28 cellular contexts compared by ENCODE assay signal in the genomic region with DNA sequence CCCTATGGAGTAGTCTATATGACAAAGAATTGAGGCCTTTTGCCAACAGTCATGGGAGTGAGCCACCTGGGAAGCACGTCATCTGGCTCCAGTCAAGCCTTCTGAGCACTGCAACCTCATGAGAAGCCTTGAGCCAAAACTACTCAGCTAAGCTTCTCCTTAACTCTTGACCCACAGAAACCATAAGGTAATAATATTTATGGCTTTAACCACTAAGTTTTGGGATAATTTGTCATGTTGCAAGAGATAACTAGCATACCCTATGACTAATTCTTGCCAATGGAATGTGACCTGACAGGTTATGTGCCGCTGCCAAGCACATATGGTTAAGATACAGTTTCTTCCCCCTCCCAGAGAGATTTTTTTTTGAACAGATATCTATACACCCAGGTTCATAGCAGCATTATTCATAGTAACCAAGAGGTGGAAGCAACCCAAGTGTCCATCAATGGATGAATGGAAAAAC. TPM values are rescaled to one million over a fixed set of nuclear protein-coding genes. Genes with fewer than 3 reads are reported as not detected.
DNase-seq lines count a peak whose midpoint lies in the region; ATAC-seq and TF ChIP-seq lines count a peak whose summit lies in the region.
"Had no signal": no experiment of that assay in that cellular context is flagged by ENCODE, and none has a peak within 500 bp of the region (broad histone marks: within the 10 kb centered on the region; RNA-seq: fewer than 3 reads in every experiment).

No MANE protein-coding gene starts in this region.

- H3K36me3 ChIP-seq in RWPE2 (ENCODE audit: low read depth): no peaks in the 10 kb centered on the region
- H3K36me3 ChIP-seq: gastroesophageal sphincter, neutrophil, SJSA1, vagina had no signal

- H3K27ac Mint-ChIP-seq in type B pancreatic cell (peak overlapping the region; percentile 91), progenitor cell of endocrine pancreas (no peak overlapping the region)
- H3K27ac Mint-ChIP-seq: activated naive CD4-positive, alpha-beta T cell treated with anti-CD3 and anti-CD28 coated beads for 36 hours; CD4-positive, CD25-positive, alpha-beta regulatory T cell had no signal

- peak; percentile 22 for TF ChIP-seq CTCF in RWPE2 (IDR thresholded peaks at IDR 0.05; ENCODE audit: poor library complexity, severe bottlenecking)
- TF ChIP-seq CTCF in fibroblast of villous mesenchyme (IDR thresholded peaks at IDR 0.05; ENCODE audit: insufficient read depth, low read depth, low read length): no peak
- no peak for TF ChIP-seq CTCF in type B pancreatic cell (conservative IDR thresholded peaks at IDR 0.05)
- TF ChIP-seq CTCF in progenitor cell of endocrine pancreas (IDR thresholded peaks at IDR 0.05; ENCODE audit: unreplicated experiment): no peak

- peak overlapping the region; percentile 69 for H3K27ac ChIP-seq in RWPE2 (ENCODE audit: poor library complexity, severe bottlenecking)
- H3K27ac ChIP-seq: gastroesophageal sphincter, HL-60, neutrophil, SJSA1, vagina had no signal

- peak overlapping the region; percentile 50 for H3K4me3 Mint-ChIP-seq in type B pancreatic cell
- H3K4me3 Mint-ChIP-seq in progenitor cell of endocrine pancreas (ENCODE audit: low read depth): no peak overlapping the region
- H3K4me3 Mint-ChIP-seq: activated naive CD4-positive, alpha-beta T cell treated with anti-CD3 and anti-CD28 coated beads for 36 hours; activated T-cell treated with anti-CD3 and anti-CD28 coated beads, Interleukin-2, amount 50 U/mL, for 4 hours; CD4-positive, CD25-positive, alpha-beta regulatory T cell had no signal

- peak; percentile 14 for DNase-seq in HS-5 (ENCODE audit: low read depth)
- peak; percentile 72 for DNase-seq in RWPE2 (ENCODE audit: low spot score)
- DNase-seq in fibroblast of villous mesenchyme (ENCODE audit: low read depth): peak; percentile 2
- DNase-seq in type B pancreatic cell (ENCODE audit: extremely low spot score, unreplicated experiment): no peak
- no peak for DNase-seq in progenitor cell of endocrine pancreas (ENCODE audit: low spot score, unreplicated experiment)
- DNase-seq in DMS53 (lab: John Stamatoyannopoulos, UW): no peak
- no peak for DNase-seq in activated naive CD4-positive, alpha-beta T cell (lab: John Stamatoyannopoulos, UW)
- DNase-seq: activated CD8-positive, alpha-beta memory T cell treated with anti-CD3 and anti-CD28 coated beads for 24 hours; activated naive CD4-positive, alpha-beta T cell treated with anti-CD3 and anti-CD28 coated beads for 36 hours; activated T-cell treated with anti-CD3 and anti-CD28 coated beads, Interleukin-2, amount 50 U/mL, for 4 hours; CD4-positive, CD25-positive, alpha-beta regulatory T cell; central memory CD4-positive, alpha-beta T cell; GOT3; IMR-90; kidney glomerular epithelial cell; MM.1S; NCI-H69 had no signal

- H3K9me3 ChIP-seq in RWPE2 (ENCODE audit: severe bottlenecking): no peaks in the 10 kb centered on the region
- H3K9me3 ChIP-seq: gastroesophageal sphincter, neutrophil, SJSA1, vagina had no signal

- peaks cover 29% of the 10 kb centered on the region for H3K4me1 ChIP-seq in RWPE2 (ENCODE audit: insufficient read depth, poor library complexity, severe bottlenecking)
- H3K4me1 ChIP-seq: gastroesophageal sphincter, SJSA1, vagina had no signal

- no peaks in the 10 kb centered on the region for H3K27me3 ChIP-seq in RWPE2 (ENCODE audit: insufficient read depth, poor library complexity, severe bottlenecking)
- H3K27me3 ChIP-seq: SJSA1, vagina had no signal

- H3K27me3 Mint-ChIP-seq in type B pancreatic cell (peaks cover 39% of the 10 kb centered on the region), progenitor cell of endocrine pancreas (peaks cover 69% of the 10 kb centered on the region)
- H3K27me3 Mint-ChIP-seq: CD4-positive, CD25-positive, alpha-beta regulatory T cell had no signal

- ATAC-seq in RWPE2 (ENCODE audit: low read depth): peak; percentile 96
- ATAC-seq: activated T-cell treated with anti-CD3 and anti-CD28 coated beads, Interleukin-2, amount 50 U/mL, for 4 hours; gastroesophageal sphincter had no signal

- H3K36me3 Mint-ChIP-seq in type B pancreatic cell: no peaks in the 10 kb centered on the region
- no peaks in the 10 kb centered on the region for H3K36me3 Mint-ChIP-seq in progenitor cell of endocrine pancreas (ENCODE audit: insufficient read depth)
- H3K36me3 Mint-ChIP-seq: CD4-positive, CD25-positive, alpha-beta regulatory T cell had no signal

- no peaks in the 10 kb centered on the region for H3K4me1 Mint-ChIP-seq in type B pancreatic cell (ENCODE audit: unreplicated experiment)
- H3K4me1 Mint-ChIP-seq in progenitor cell of endocrine pancreas (ENCODE audit: low read depth): no peaks in the 10 kb centered on the region
- H3K4me1 Mint-ChIP-seq: CD4-positive, CD25-positive, alpha-beta regulatory T cell had no signal

- no peak overlapping the region for H3K4me3 ChIP-seq in RWPE2 (ENCODE audit: severe bottlenecking)
- no peak overlapping the region for H3K4me3 ChIP-seq in fibroblast of villous mesenchyme (ENCODE audit: low read depth, low read length)
- H3K4me3 ChIP-seq: gastroesophageal sphincter, SJSA1, vagina had no signal

- H3K9me3 Mint-ChIP-seq in type B pancreatic cell (no peaks in the 10 kb centered on the region), progenitor cell of endocrine pancreas (ENCODE audit: low read depth) (no peaks in the 10 kb centered on the region)
- H3K9me3 Mint-ChIP-seq: activated naive CD4-positive, alpha-beta T cell treated with anti-CD3 and anti-CD28 coated beads for 36 hours; activated T-cell treated with anti-CD3 and anti-CD28 coated beads, Interleukin-2, amount 50 U/mL, for 4 hours had no signal

RNA-seq across cellular contexts. Expression of a gene that starts 11.8 kb away (rescaled TPM):
- total RNA-seq in fibroblast of villous mesenchyme (not detected in 2 replicates), type B pancreatic cell (ENCODE audit: low replicate concordance) (3.0 and 7.3 TPM in 2 replicates), progenitor cell of endocrine pancreas (0.19 and 0.22 TPM in 2 replicates)
- total RNA-seq: activated naive CD4-positive, alpha-beta T cell treated with anti-CD3 and anti-CD28 coated beads for 36 hours; activated T-cell treated with anti-CD3 and anti-CD28 coated beads, Interleukin-2, amount 50 U/mL, for 4 hours; CD4-positive, CD25-positive, alpha-beta regulatory T cell; IMR-90; lung microvascular endothelial cell; myocyte; OCI-LY7; pulmonary artery endothelial cell; skeletal muscle tissue; T-helper 1 cell treated with Interleukin-12 subunit alpha and Interleukin-12 subunit beta and Interleukin-4 antibody, amounts not matched to agents 30 ng/mL and 1 ng/mL, for 36 hours had no signal

Comparison
In these comparisons a context has a peak if more than half of its experiments do, and no peak if none do; other contexts are left out.
1. DNase-seq: peak in HS-5 (single experiment), RWPE2 (single experiment) and fibroblast of villous mesenchyme (single experiment); none in type B pancreatic cell (single experiment), progenitor cell of endocrine pancreas (single experiment), DMS53 (single experiment) and activated naive CD4-positive, alpha-beta T cell (0 of 4).